Comparison of ENCODE assay signal across 20 cellular contexts in genomic region chr2:203022751-203023150, GRCh38. TPM values are rescaled to one million over a fixed set of nuclear protein-coding genes. Genes with fewer than 3 reads are reported as not detected.
A peak's percentile ranks its signal among the peaks of the same experiment; 100 is the strongest.
DNase-seq lines count a peak whose midpoint lies in the region; ATAC-seq and TF ChIP-seq lines count a peak whose summit lies in the region.
"Had no signal": no experiment of that assay in that cellular context is flagged by ENCODE, and none has a peak within 500 bp of the region (broad histone marks: within the 10 kb centered on the region; RNA-seq: fewer than 3 reads in every experiment).

No MANE protein-coding gene starts in this region.

- peak in 2 of 4 donors; percentile 67 to 78 for ATAC-seq in heart left ventricle
- ATAC-seq in stimulated activated effector memory CD8-positive, alpha-beta T cell treated with anti-CD3 and anti-CD28 coated beads, Interleukin-12 subunit alpha, Interleukin-12 subunit beta, amount 100 ng/mL, for 72 hours, result no peak
- ATAC-seq: A549, esophagus mucosa, GM23338 had no signal

- intact Hi-C loops in heart left ventricle (cut with DNase I), result no loop called here
- intact Hi-C loops in cardiac septum (cut with DNase I), result no loop called here
- intact Hi-C loops in vagina (cut with DNase I), result no loop called here

- H3K27ac ChIP-seq in heart left ventricle, result peak overlapping the region; percentile 31 to 87 (median 66)
- H3K27ac ChIP-seq in fibroblast of lung (ENCODE audit: insufficient read depth, low read length), result no peak overlapping the region
- peak overlapping the region; percentile 47 for H3K27ac ChIP-seq in osteoblast (ENCODE audit: low read depth, low read length)
- peak overlapping the region; percentile 20 for H3K27ac ChIP-seq in vagina
- H3K27ac ChIP-seq: A549, RWPE1 had no signal

- no peak for TF ChIP-seq CTCF in heart left ventricle (IDR thresholded peaks at IDR 0.05)
- no peak for TF ChIP-seq CTCF in fibroblast of lung (conservative IDR thresholded peaks at IDR 0.05 in 1 of 2, IDR thresholded peaks at IDR 0.05 in 1 of 2; ENCODE audit: low read depth in 1 of 2, low read length in 2 of 2)
- no peak for TF ChIP-seq CTCF in osteoblast (IDR thresholded peaks at IDR 0.05; ENCODE audit: extremely low read depth, low read depth, low read length)
- no peak for TF ChIP-seq CTCF in vagina (IDR thresholded peaks at IDR 0.05)

- no peaks in the 10 kb centered on the region for H4K20me1 ChIP-seq in fibroblast of lung (ENCODE audit: control insufficient read depth, extremely low read depth, insufficient read depth, low read length)
- H4K20me1 ChIP-seq in osteoblast (ENCODE audit: insufficient read depth, low read length), result peaks cover 17% of the 10 kb centered on the region

- H3K4me2 ChIP-seq in fibroblast of lung (ENCODE audit: extremely low read depth, insufficient read depth, low read length) (peak overlapping the region; percentile 33), osteoblast (ENCODE audit: insufficient read depth, low read length) (peak overlapping the region; percentile 12)
- H3K4me2 ChIP-seq: A549, GM23338 had no signal

- DNase-seq in heart left ventricle, result no peak
- no peak for DNase-seq in cardiac septum (ENCODE audit: low spot score)
- peak; percentile 20 to 38 for DNase-seq in fibroblast of lung (ENCODE audit: low read depth in 2 of 2)
- DNase-seq in osteoblast (ENCODE audit: insufficient read length, low spot score, missing footprints), result no peak
- DNase-seq in vagina (ENCODE audit: extremely low spot score in 2 of 2), result no peak
- no peak for DNase-seq in stimulated activated CD4-positive, alpha-beta T cell treated with anti-CD3 and anti-CD28 coated beads, Interleukin-4, amount 100 ng/mL, for 4 hours
- DNase-seq in stimulated activated effector memory CD8-positive, alpha-beta T cell treated with anti-CD3 and anti-CD28 coated beads, Interleukin-12 subunit alpha, Interleukin-12 subunit beta, amount 100 ng/mL, for 72 hours (ENCODE audit: low spot score in 2 of 2), result no peak
- DNase-seq in SIG-M5 treated with dmso at 0.1 percent for 504 hours (lab: John Stamatoyannopoulos, UW; ENCODE audit: unreplicated experiment), result no peak
- DNase-seq: activated CD4-positive, alpha-beta T cell treated with anti-CD3 and anti-CD28 coated beads for 1 hour; activated CD8-positive, alpha-beta memory T cell treated with anti-CD3 and anti-CD28 coated beads, Interleukin-2, amount 50 U/mL, for 48 hours; immature natural killer cell; NCI-H774; posterior cingulate gyrus; stimulated activated CD4-positive, alpha-beta T cell treated with anti-CD3 and anti-CD28 coated beads, Interleukin-1b, Interleukin-23, amount 100 ng/mL, for 48 hours; stimulated activated CD8-positive, alpha-beta memory T cell treated with anti-CD3 and anti-CD28 coated beads, Interleukin-4, amount 100 ng/mL, for 48 hours had no signal

- no peaks in the 10 kb centered on the region for H3K9me3 Mint-ChIP-seq in stimulated activated effector memory CD8-positive, alpha-beta T cell treated with anti-CD3 and anti-CD28 coated beads, Interleukin-12 subunit alpha, Interleukin-12 subunit beta, amount 100 ng/mL, for 72 hours
- H3K9me3 Mint-ChIP-seq: activated naive CD4-positive, alpha-beta T cell treated with anti-CD3 and anti-CD28 coated beads, Interleukin-2, amount 50 U/mL, for 24 hours; GM23338; immature natural killer cell had no signal

- no peak overlapping the region for H3K27ac Mint-ChIP-seq in stimulated activated effector memory CD8-positive, alpha-beta T cell treated with anti-CD3 and anti-CD28 coated beads, Interleukin-12 subunit alpha, Interleukin-12 subunit beta, amount 100 ng/mL, for 72 hours
- H3K27ac Mint-ChIP-seq: activated naive CD4-positive, alpha-beta T cell treated with anti-CD3 and anti-CD28 coated beads, Interleukin-2, amount 50 U/mL, for 24 hours; GM23338; immature natural killer cell had no signal

- H3K36me3 ChIP-seq in heart left ventricle (peaks cover 0 to 2% (median 0%) of the 10 kb centered on the region in 9 donors), fibroblast of lung (ENCODE audit: control insufficient read depth, insufficient read depth, low read length) (no peaks in the 10 kb centered on the region), osteoblast (ENCODE audit: insufficient read depth, low read length) (no peaks in the 10 kb centered on the region), vagina (no peaks in the 10 kb centered on the region)

- peaks cover 17% of the 10 kb centered on the region for H3K4me1 Mint-ChIP-seq in stimulated activated effector memory CD8-positive, alpha-beta T cell treated with anti-CD3 and anti-CD28 coated beads, Interleukin-12 subunit alpha, Interleukin-12 subunit beta, amount 100 ng/mL, for 72 hours

- TF ChIP-seq POLR2A in heart left ventricle (IDR thresholded peaks at IDR 0.05) (no peak), vagina (IDR thresholded peaks at IDR 0.05) (no peak)

- WGBS in heart left ventricle, 4 donors, result 14 to 43% (median 21%) methylated on average over 1 of the region's 1 CpG

- peaks cover 0 to 63% (median 39%) of the 10 kb centered on the region in 12 donors for H3K4me1 ChIP-seq in heart left ventricle
- no peaks in the 10 kb centered on the region for H3K4me1 ChIP-seq in fibroblast of lung (ENCODE audit: control insufficient read depth, extremely low read depth, insufficient read depth, low read length)
- peaks cover 25% of the 10 kb centered on the region for H3K4me1 ChIP-seq in osteoblast (ENCODE audit: insufficient read depth, low read length)
- H3K4me1 ChIP-seq in vagina, result peaks cover 48% of the 10 kb centered on the region

- no peaks in the 10 kb centered on the region for H3K27me3 ChIP-seq in heart left ventricle
- H3K27me3 ChIP-seq in fibroblast of lung (ENCODE audit: control insufficient read depth, insufficient read depth, low read length), result no peaks in the 10 kb centered on the region
- no peaks in the 10 kb centered on the region for H3K27me3 ChIP-seq in osteoblast (ENCODE audit: insufficient read depth, low read length)
- no peaks in the 10 kb centered on the region for H3K27me3 ChIP-seq in vagina

- no peak overlapping the region for H3K4me3 Mint-ChIP-seq in stimulated activated effector memory CD8-positive, alpha-beta T cell treated with anti-CD3 and anti-CD28 coated beads, Interleukin-12 subunit alpha, Interleukin-12 subunit beta, amount 100 ng/mL, for 72 hours
- H3K4me3 Mint-ChIP-seq: activated naive CD4-positive, alpha-beta T cell treated with anti-CD3 and anti-CD28 coated beads, Interleukin-2, amount 50 U/mL, for 24 hours; GM23338; immature natural killer cell had no signal

- no peaks in the 10 kb centered on the region for H3K9me3 ChIP-seq in heart left ventricle
- no peaks in the 10 kb centered on the region for H3K9me3 ChIP-seq in fibroblast of lung (ENCODE audit: control insufficient read depth, insufficient read depth, low read depth, low read length)
- H3K9me3 ChIP-seq in osteoblast (ENCODE audit: low read depth, low read length), result no peaks in the 10 kb centered on the region
- H3K9me3 ChIP-seq in vagina, result no peaks in the 10 kb centered on the region
- H3K9me3 ChIP-seq: A549 had no signal

- no peak overlapping the region for H3K9ac ChIP-seq in fibroblast of lung (ENCODE audit: insufficient read depth, low read length)

- H3K36me3 Mint-ChIP-seq in stimulated activated effector memory CD8-positive, alpha-beta T cell treated with anti-CD3 and anti-CD28 coated beads, Interleukin-12 subunit alpha, Interleukin-12 subunit beta, amount 100 ng/mL, for 72 hours, result no peaks in the 10 kb centered on the region

- H2AFZ ChIP-seq in fibroblast of lung (ENCODE audit: low read length) (no peak overlapping the region), osteoblast (ENCODE audit: low read length) (no peak overlapping the region)
- H2AFZ ChIP-seq: GM23338 had no signal

- H3K79me2 ChIP-seq in fibroblast of lung (ENCODE audit: control insufficient read depth, insufficient read depth, low read length) (peaks cover 45% of the 10 kb centered on the region), osteoblast (ENCODE audit: insufficient read depth, low read length) (peaks cover 80% of the 10 kb centered on the region)

- H3K4me3 ChIP-seq in heart left ventricle (peak overlapping the region in 5 of 12 donors; percentile 0 to 17 (median 1)), fibroblast of lung (replicated peaks in 1 of 4; ENCODE audit: control extremely low read depth in 1 of 4, insufficient read depth in 1 of 4, low read depth in 3 of 4, low read length in 4 of 4) (no peak overlapping the region), osteoblast (ENCODE audit: insufficient read depth, low read length) (no peak overlapping the region), vagina (no peak overlapping the region)
- H3K4me3 ChIP-seq: A549, GM23338 had no signal

RNA-seq across cellular contexts. Expression of gene NBEAL1, which starts 8.1 kb away (rescaled TPM):
- total RNA-seq in heart left ventricle (10 to 100 TPM; 14.7 to 26.9 (median 18.9) TPM), cardiac septum (28.7 TPM), fibroblast of lung (38.0 and 55.7 TPM in 2 replicates), osteoblast (51.0 and 51.8 TPM in 2 replicates), vagina (26.3 TPM)
- polyA plus RNA-seq in heart left ventricle (1 to 10 TPM; 3.1 to 3.5 TPM), fibroblast of lung (7.3 and 14.8 TPM in 2 replicates)
- 4.3 and 6.5 TPM in 2 replicates for polyA plus RNA-seq in fibroblast of lung (2012)
- 7.0 and 7.1 TPM in 2 replicates for polyA minus RNA-seq in fibroblast of lung (ENCODE audit: low replicate concordance)

Comparison
In these comparisons a context has a peak if more than half of its experiments do, and no peak if none do; other contexts are left out.
1. DNase-seq: peak in fibroblast of lung (2 of 2); none in heart left ventricle (0 of 5), cardiac septum (single experiment), osteoblast (single experiment), vagina (0 of 2), stimulated activated CD4-positive, alpha-beta T cell treated with anti-CD3 and anti-CD28 coated beads, Interleukin-4, amount 100 ng/mL, for 4 hours (0 of 2), stimulated activated effector memory CD8-positive, alpha-beta T cell treated with anti-CD3 and anti-CD28 coated beads, Interleukin-12 subunit alpha, Interleukin-12 subunit beta, amount 100 ng/mL, for 72 hours (0 of 2) and SIG-M5 treated with dmso at 0.1 percent for 504 hours (single experiment).